ENCODE assay signal across 1 cellular context in the genomic region with DNA sequence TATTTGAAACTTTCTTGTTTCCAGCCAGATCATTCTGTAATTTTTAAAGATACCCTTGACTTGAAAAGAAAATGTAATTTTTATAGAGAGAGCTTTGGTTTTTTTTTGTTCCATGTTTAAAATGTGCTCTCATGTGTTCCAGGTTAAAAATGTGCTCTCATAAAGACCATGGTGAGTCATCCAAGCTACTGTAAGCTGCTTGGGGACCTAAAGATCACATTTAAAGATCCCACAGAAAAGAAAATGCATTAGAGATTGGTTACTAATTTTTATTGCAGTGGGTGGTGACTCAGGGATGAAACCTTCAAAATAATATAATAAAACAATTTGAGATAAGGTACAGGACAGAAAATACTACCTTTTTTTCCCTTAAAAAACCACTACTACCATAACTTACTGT.
A peak's percentile ranks its signal among the peaks of the same experiment; 100 is the strongest.
TF ChIP-seq lines count a peak whose summit lies in the region.

No MANE protein-coding gene starts in this region.

TF ChIP-seq in HEK293, 187 proteins besides CTCF, POLR2A, EP300 and RAD21 (continued from another document):
- TF ChIP-seq PRDM10 (tag by site-specific recombination; IDR thresholded peaks at IDR 0.05) (no peak), ATF2 (tag by site-specific recombination; IDR thresholded peaks at IDR 0.05; ENCODE audit: low read depth) (no peak), EGR2 (tag by site-specific recombination; IDR thresholded peaks at IDR 0.05; ENCODE audit: low read depth) (no peak), ZNF350 (tag by site-specific recombination; IDR thresholded peaks at IDR 0.05) (no peak), ZNF155 (tag by site-specific recombination; IDR thresholded peaks at IDR 0.05) (no peak), ZBTB17 (tag by site-specific recombination; IDR thresholded peaks at IDR 0.05) (no peak), ZNF664 (tag by site-specific recombination; IDR thresholded peaks at IDR 0.05) (no peak), PRDM6 (tag by site-specific recombination; IDR thresholded peaks at IDR 0.05) (peak; percentile 41), ZNF548 (tag by site-specific recombination; IDR thresholded peaks at IDR 0.05) (no peak)
